In the genomic region with DNA sequence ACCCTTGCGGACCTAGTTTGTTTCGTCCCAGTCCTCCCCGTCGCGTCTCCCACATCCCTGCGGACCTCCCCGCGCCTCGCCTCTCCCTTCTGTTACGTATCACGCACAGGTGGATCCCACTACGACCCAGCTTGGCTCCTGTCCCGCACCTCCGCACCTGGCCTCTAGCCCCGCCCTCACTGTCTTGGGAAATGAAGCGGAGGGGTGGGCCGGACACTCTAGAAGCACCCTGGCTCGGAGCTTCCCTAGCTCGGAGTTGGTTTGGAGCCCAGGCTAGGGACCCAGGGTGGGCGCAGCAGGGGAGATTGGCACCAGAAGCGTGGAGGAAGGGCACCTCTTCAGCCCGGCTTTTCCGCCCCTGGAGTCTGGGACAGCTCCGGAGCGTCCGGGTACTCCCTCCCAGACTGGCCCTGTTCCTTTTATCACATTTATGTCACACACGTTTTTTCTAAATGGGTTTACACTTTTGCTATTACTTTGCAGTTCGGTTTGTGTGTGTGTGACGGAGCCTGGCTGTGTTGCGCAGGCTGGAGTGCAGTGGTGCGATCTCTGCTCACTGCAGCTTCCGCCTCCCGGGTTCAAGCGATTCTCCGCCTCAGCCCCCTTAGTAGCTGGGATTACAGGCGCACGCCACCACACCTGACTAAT, we compare ENCODE assay signal across 8 cellular contexts.
DNase-seq lines count a peak whose midpoint lies in the region; ATAC-seq lines count a peak whose summit lies in the region.

No MANE protein-coding gene starts in this region.

- DNase-seq in COLO668 (lab: John Stamatoyannopoulos, UW; ENCODE audit: unreplicated experiment) (peak; percentile 66), SHP77 treated with DMSO at 0.1 percent for 48 hours (lab: John Stamatoyannopoulos, UW) (peak; percentile 12), amygdala (lab: John Stamatoyannopoulos, UW) (peak in 29 of 56 donors; percentile 16 to 77 (median 58)), hepatic stellate cell (ENCODE audit: low spot score) (peak; percentile 45)

- H3K9ac ChIP-seq in HUES6 (ENCODE audit: low read length), result peak overlapping the region; percentile 55
- peak overlapping the region; percentile 86 for H3K9ac ChIP-seq in rectal smooth muscle tissue (ENCODE audit: low read length)

- no peak for ATAC-seq in GM18519 (IDR thresholded peaks at IDR 0.05; ENCODE audit: low FRiP score, unreplicated experiment)
- no peak for ATAC-seq in HG03520 (IDR thresholded peaks at IDR 0.05; ENCODE audit: unreplicated experiment)

- H3K9me3 ChIP-seq in HUES6 (ENCODE audit: control insufficient read depth, insufficient read depth, low read depth, low read length), result no peaks in the 10 kb centered on the region

- H3K27ac ChIP-seq in HUES6 (ENCODE audit: low read depth, low read length) (peak overlapping the region; percentile 18; the same call in 1 of the 2 replicates), rectal smooth muscle tissue (ENCODE audit: low read depth, low read length) (peak overlapping the region; percentile 86)

- H3K36me3 ChIP-seq in HUES6 (ENCODE audit: control insufficient read depth, insufficient read depth, low read length) (peaks cover 19% of the 10 kb centered on the region), rectal smooth muscle tissue (ENCODE audit: control insufficient read depth, insufficient read depth, low read length) (peaks cover 7% of the 10 kb centered on the region)

- H3K4me3 ChIP-seq in HUES6 (ENCODE audit: low read depth, low read length) (peak overlapping the region; percentile 69), rectal smooth muscle tissue (ENCODE audit: low read length) (peak overlapping the region; percentile 87)

- H3K4me1 ChIP-seq in HUES6 (ENCODE audit: control insufficient read depth, insufficient read depth, low read length) (peaks cover 8% of the 10 kb centered on the region), rectal smooth muscle tissue (ENCODE audit: control insufficient read depth, insufficient read depth, low read length) (peaks cover 6% of the 10 kb centered on the region)

- H3K27me3 ChIP-seq in HUES6 (ENCODE audit: control insufficient read depth, insufficient read depth, low read length) (no peaks in the 10 kb centered on the region), rectal smooth muscle tissue (ENCODE audit: control insufficient read depth, insufficient read depth, low read length) (no peaks in the 10 kb centered on the region)

Comparison
In these comparisons a context has a peak if more than half of its experiments do, and no peak if none do; other contexts are left out.
1. DNase-seq: peak in every context shown above with its lines; median percentile 66 in COLO668; 58 in amygdala; 45 in hepatic stellate cell; 12 in SHP77 treated with DMSO at 0.1 percent for 48 hours.